ENCODE assay signal across 1 cellular context in the genomic region with DNA sequence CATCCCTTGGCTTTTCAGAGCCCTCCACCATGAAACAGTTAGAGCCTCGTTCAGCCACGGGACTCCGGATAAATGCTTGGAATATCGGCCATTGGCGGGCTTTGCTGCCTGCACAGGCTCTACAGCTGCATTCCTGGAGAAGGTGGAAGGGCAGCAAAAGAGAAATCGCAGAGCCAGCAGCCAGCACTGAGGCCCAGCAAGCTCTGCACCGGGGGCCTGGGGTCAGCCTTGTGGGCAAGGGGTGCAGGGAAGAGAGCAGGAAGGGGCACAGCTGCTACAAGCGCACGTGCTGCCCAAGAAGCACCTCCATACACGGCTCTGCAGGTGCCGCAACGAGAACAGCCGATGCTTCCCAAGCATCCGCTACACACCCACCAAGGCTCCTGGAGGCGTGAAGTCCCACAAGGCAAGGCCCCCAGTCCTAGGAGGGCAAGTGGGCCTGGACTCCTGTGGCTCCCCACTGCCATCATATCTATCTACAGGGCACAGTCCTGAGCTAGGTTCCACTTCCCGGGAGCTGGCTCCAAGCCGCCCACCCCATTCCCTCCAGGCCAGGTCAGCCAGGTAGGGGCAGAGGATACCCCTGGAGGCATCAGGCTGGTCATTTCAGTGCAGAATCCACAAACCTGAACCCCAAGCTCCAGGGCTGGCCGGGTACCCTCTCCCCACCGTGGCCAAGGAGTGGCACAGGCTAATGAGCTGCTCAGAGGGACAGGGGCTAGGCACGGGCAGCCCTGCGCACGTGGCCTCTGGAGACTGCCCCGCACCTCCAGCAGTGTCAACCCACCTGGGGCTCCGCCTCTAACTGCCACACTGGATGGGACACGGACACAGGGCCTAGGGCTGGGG.
TF ChIP-seq lines count a peak whose summit lies in the region.

No MANE protein-coding gene starts in this region.

TF ChIP-seq in HEK293, 187 proteins besides CTCF, POLR2A, EP300 and RAD21 (continued from another document):
- TF ChIP-seq, protein P1, sequence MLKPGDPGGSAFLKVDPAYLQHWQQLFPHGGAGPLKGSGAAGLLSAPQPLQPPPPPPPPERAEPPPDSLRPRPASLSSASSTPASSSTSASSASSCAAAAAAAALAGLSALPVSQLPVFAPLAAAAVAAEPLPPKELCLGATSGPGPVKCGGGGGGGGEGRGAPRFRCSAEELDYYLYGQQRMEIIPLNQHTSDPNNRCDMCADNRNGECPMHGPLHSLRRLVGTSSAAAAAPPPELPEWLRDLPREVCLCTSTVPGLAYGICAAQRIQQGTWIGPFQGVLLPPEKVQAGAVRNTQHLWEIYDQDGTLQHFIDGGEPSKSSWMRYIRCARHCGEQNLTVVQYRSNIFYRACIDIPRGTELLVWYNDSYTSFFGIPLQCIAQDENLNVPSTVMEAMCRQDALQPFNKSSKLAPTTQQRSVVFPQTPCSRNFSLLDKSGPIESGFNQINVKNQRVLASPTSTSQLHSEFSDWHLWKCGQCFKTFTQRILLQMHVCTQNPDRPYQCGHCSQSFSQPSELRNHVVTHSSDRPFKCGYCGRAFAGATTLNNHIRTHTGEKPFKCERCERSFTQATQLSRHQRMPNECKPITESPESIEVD (tag by site-specific recombination; IDR thresholded peaks at IDR 0.05), result no peak
- TF ChIP-seq GLIS2 (tag by site-specific recombination; IDR thresholded peaks at IDR 0.05) (peak; percentile 54), ZBTB21 (tag by site-specific recombination; IDR thresholded peaks at IDR 0.05) (no peak), ZNF830 (tag by site-specific recombination; IDR thresholded peaks at IDR 0.05; ENCODE audit: low read depth) (no peak), ZNF600 (tag by site-specific recombination; IDR thresholded peaks at IDR 0.05) (peak; percentile 57), KLF16 (tag by site-specific recombination; IDR thresholded peaks at IDR 0.05) (no peak), YY2 (tag by site-specific recombination; IDR thresholded peaks at IDR 0.05) (no peak), ZNF791 (tag by site-specific recombination; IDR thresholded peaks at IDR 0.05) (no peak), ZNF658 (tag by site-specific recombination; IDR thresholded peaks at IDR 0.05) (no peak), ZNF121 (tag by site-specific recombination; IDR thresholded peaks at IDR 0.05) (no peak)
